In the genomic region with DNA sequence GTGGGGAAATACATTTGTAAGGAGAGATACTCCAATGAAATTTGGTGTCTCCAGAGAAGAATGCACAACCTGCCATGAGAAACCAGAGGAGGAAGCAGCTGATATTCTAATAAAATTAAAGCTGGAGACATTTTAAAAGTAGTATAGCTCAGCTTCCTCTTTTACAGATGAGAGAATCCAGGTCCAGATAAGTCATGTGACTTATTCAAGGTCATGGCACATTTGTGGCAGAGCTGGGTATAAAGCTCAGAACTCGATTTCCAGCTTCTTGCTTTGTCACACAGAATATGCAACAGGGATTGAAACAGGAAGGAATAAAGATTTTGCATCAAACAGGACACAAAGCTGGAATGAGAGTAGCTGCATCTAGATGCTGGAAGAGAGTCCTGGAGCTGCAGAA, we compare ENCODE assay signal across 29 cellular contexts.
"Had no signal": no experiment of that assay in that cellular context is flagged by ENCODE, and none has a peak within 500 bp of the region (broad histone marks: within the 10 kb centered on the region; RNA-seq: fewer than 3 reads in every experiment).

No MANE protein-coding gene starts in this region.

- H3K4me2 ChIP-seq: smooth muscle cell had no signal

- H3K4me3 ChIP-seq: left lung, lower lobe of right lung, ovary, right atrium auricular region, right lobe of liver, smooth muscle cell, stomach, testis, thyroid gland, transverse colon, upper lobe of left lung, vagina had no signal

- H3K36me3 Mint-ChIP-seq: mesothelial cell of epicardium; naive B cell; natural killer cell; stimulated activated memory B cell treated with anti-CD40 and anti-IgM and Interleukin-4, amounts not matched to agents 10 μg/mL and 1 μg/mL and 100 μg/mL, for 72 hours had no signal

- DNase-seq: hippocampal formation; kidney glomerular epithelial cell; left cardiac atrium; left lung; lower lobe of right lung; mammary epithelial cell; mesendoderm; naive B cell; natural killer cell; nephron progenitor cell; ovary; right lobe of liver; stimulated activated CD4-positive, alpha-beta T cell treated with anti-CD3 and anti-CD28 coated beads, Interleukin-1b, Interleukin-23, amount 100 ng/mL, for 48 hours; stimulated activated CD4-positive, alpha-beta T cell treated with anti-CD3 and anti-CD28 coated beads, Interleukin-2, amount 100 ng/mL, for 48 hours; stimulated activated CD4-positive, alpha-beta T cell treated with anti-CD3 and anti-CD28 coated beads, Interleukin-4, amount 100 ng/mL, for 4 hours; stimulated activated CD8-positive, alpha-beta memory T cell treated with anti-CD3 and anti-CD28 coated beads, Interleukin-4, amount 100 ng/mL, for 48 hours; stimulated activated naive CD8-positive, alpha-beta T cell treated with anti-CD3 and anti-CD28 coated beads, Interleukin-15, Interleukin-2, amounts not matched to agents 100 U/mL and 50 U/mL, for 24 hours; stomach; testis; thyroid gland; transverse colon; upper lobe of left lung had no signal

- H3K9me3 ChIP-seq: left lung, lower lobe of right lung, ovary, right atrium auricular region, right lobe of liver, stomach, testis, thyroid gland, transverse colon, upper lobe of left lung, vagina had no signal

- FAIRE-seq: keratinocyte had no signal

- H3K27ac ChIP-seq: left lung, lower lobe of right lung, ovary, right atrium auricular region, right lobe of liver, testis, thyroid gland, transverse colon, upper lobe of left lung, vagina had no signal

- H3K4me3 Mint-ChIP-seq: mesothelial cell of epicardium; natural killer cell; nephron progenitor cell; stimulated activated memory B cell treated with anti-CD40 and anti-IgM and Interleukin-4, amounts not matched to agents 10 μg/mL and 1 μg/mL and 100 μg/mL, for 72 hours had no signal

- H3K36me3 ChIP-seq: left lung, lower lobe of right lung, ovary, right atrium auricular region, right lobe of liver, stomach, thyroid gland, transverse colon, upper lobe of left lung, vagina had no signal

- H3K9me3 Mint-ChIP-seq: mesothelial cell of epicardium; naive B cell; natural killer cell; nephron progenitor cell; stimulated activated memory B cell treated with anti-CD40 and anti-IgM and Interleukin-4, amounts not matched to agents 10 μg/mL and 1 μg/mL and 100 μg/mL, for 72 hours had no signal

- H3K4me1 Mint-ChIP-seq: natural killer cell, nephron progenitor cell had no signal

- H3K27me3 Mint-ChIP-seq: stimulated activated memory B cell treated with anti-CD40 and anti-IgM and Interleukin-4, amounts not matched to agents 10 μg/mL and 1 μg/mL and 100 μg/mL, for 72 hours had no signal

- ATAC-seq: left cardiac atrium; left lung; lower lobe of right lung; natural killer cell; right lobe of liver; stimulated activated memory B cell treated with anti-CD40 and anti-IgM and Interleukin-4, amounts not matched to agents 10 μg/mL and 1 μg/mL and 100 μg/mL, for 72 hours; stimulated activated naive CD8-positive, alpha-beta T cell treated with anti-CD3 and anti-CD28 coated beads, Interleukin-15, Interleukin-2, amounts not matched to agents 100 U/mL and 50 U/mL, for 24 hours had no signal

- H3K4me1 ChIP-seq: lower lobe of right lung, right atrium auricular region, testis, vagina had no signal

- H3K27ac Mint-ChIP-seq: mesothelial cell of epicardium; natural killer cell; nephron progenitor cell; progenitor cell of endocrine pancreas; stimulated activated memory B cell treated with anti-CD40 and anti-IgM and Interleukin-4, amounts not matched to agents 10 μg/mL and 1 μg/mL and 100 μg/mL, for 72 hours had no signal

- H3K27me3 ChIP-seq: ovary, right atrium auricular region, right lobe of liver, stomach, testis, thyroid gland, transverse colon, upper lobe of left lung, vagina had no signal
